Comparison of ENCODE assay signal across 8 cellular contexts in genomic region chrX:40176256-40176978, GRCh38.
DNase-seq lines count a peak whose midpoint lies in the region; ATAC-seq and TF ChIP-seq lines count a peak whose summit lies in the region.

No MANE protein-coding gene starts in this region.

- H3K27me3 Mint-ChIP-seq in WTC11 (ENCODE audit: low read depth): peaks cover 8% of the 10 kb centered on the region

- peak overlapping the region; percentile 73 for H3K4me3 Mint-ChIP-seq in WTC11

- ATAC-seq in HG03439 (IDR thresholded peaks at IDR 0.05; ENCODE audit: unreplicated experiment) (peak; percentile 26), WTC11 (peak; percentile 4; the same call in 1 of the 2 replicates), left lobe of liver (peak; percentile 50), HG03045 (IDR thresholded peaks at IDR 0.05; ENCODE audit: unreplicated experiment) (no peak)

- H3K4me1 Mint-ChIP-seq in WTC11: peaks cover 24% of the 10 kb centered on the region

- H3K9me3 Mint-ChIP-seq in WTC11: no peaks in the 10 kb centered on the region

- no peaks in the 10 kb centered on the region for H3K36me3 Mint-ChIP-seq in WTC11

- CTCF ChIA-PET in WTC11 (lab: Charles Lee): interaction anchor here (0.5 to 2.0 kb wide), 7 partner anchors 9 to 166 kb away, joined by 3 to 8 read pairs (median 3); no protein-coding TSS in a partner anchor

- no peak for TF ChIP-seq CTCF in WTC11 (IDR thresholded peaks at IDR 0.05)

- DNase-seq in NCI-H146 (lab: John Stamatoyannopoulos, UW): peak; percentile 59
- no peak for DNase-seq in NCI-H146 treated with DMSO at 0.1 percent for 48 hours (lab: John Stamatoyannopoulos, UW; ENCODE audit: unreplicated experiment)
- DNase-seq in WTC11 (ENCODE audit: low spot score): peak; percentile 48
- DNase-seq in central memory CD4-positive, alpha-beta T cell: peak; percentile 78
- DNase-seq in left lobe of liver (ENCODE audit: low spot score): peak; percentile 78
- DNase-seq in stimulated activated CD4-positive, alpha-beta T cell treated with anti-CD3 and anti-CD28 coated beads, Interleukin-4, amount 100 ng/mL, for 1 hour: peak; percentile 79

- POLR2A ChIA-PET in WTC11 (lab: Charles Lee): interaction anchor here (0.6 to 1.7 kb wide), 8 partner anchors 9 to 360 kb away, joined by 3 to 9 read pairs (median 4); no protein-coding TSS in a partner anchor

- no peak overlapping the region for H3K27ac Mint-ChIP-seq in WTC11

TF ChIP-seq in WTC11, 78 proteins besides CTCF, POLR2A, EP300 and RAD21:
- TF ChIP-seq USF1 (CRISPR knock-in tag; IDR thresholded peaks at IDR 0.05) (peak; percentile 59; the same call in 1 of the 2 replicates), PRDM15 (CRISPR knock-in tag; IDR thresholded peaks at IDR 0.05) (0 out of 2 replicates have a peak, but pooled peaks have one; percentile 16), USF2 (CRISPR knock-in tag; IDR thresholded peaks at IDR 0.05) (peak; percentile 85), ETV6 (CRISPR knock-in tag; IDR thresholded peaks at IDR 0.05) (no peak), CBFB (CRISPR knock-in tag; IDR thresholded peaks at IDR 0.05; ENCODE audit: low read depth) (no peak), AR (CRISPR knock-in tag; IDR thresholded peaks at IDR 0.05) (no peak)
